Comparison of ENCODE assay signal across 9 cellular contexts in genomic region chr2:171320208-171320621, GRCh38.
DNase-seq lines count a peak whose midpoint lies in the region; ATAC-seq and TF ChIP-seq lines count a peak whose summit lies in the region.
"Had no signal": no experiment of that assay in that cellular context is flagged by ENCODE, and none has a peak within 500 bp of the region (broad histone marks: within the 10 kb centered on the region; RNA-seq: fewer than 3 reads in every experiment).

No MANE protein-coding gene starts in this region.

- ATAC-seq in activated CD4-positive, alpha-beta T cell treated with anti-CD3 and anti-CD28 coated beads for 36 hours, result no peak
- ATAC-seq in GM21515 (IDR thresholded peaks at IDR 0.05; ENCODE audit: unreplicated experiment) (peak; percentile 29), HG03439 (IDR thresholded peaks at IDR 0.05; ENCODE audit: unreplicated experiment) (peak; percentile 40), HG02588 (IDR thresholded peaks at IDR 0.05; ENCODE audit: unreplicated experiment) (no peak)

- no peak for TF ChIP-seq CTCF in endodermal cell (conservative IDR thresholded peaks at IDR 0.05)

- H3K9me3 ChIP-seq in endodermal cell (ENCODE audit: control insufficient read depth, low read length), result no peaks in the 10 kb centered on the region

- no peak overlapping the region for H3K27ac ChIP-seq in endodermal cell (ENCODE audit: low read depth, low read length)

- no peak overlapping the region for H3K4me3 ChIP-seq in endodermal cell (ENCODE audit: low read length)

- H3K4me1 Mint-ChIP-seq in activated CD4-positive, alpha-beta T cell treated with anti-CD3 and anti-CD28 coated beads for 36 hours, result peaks cover 67% of the 10 kb centered on the region
- H3K4me1 Mint-ChIP-seq in endodermal cell, result peaks cover 64% of the 10 kb centered on the region

- H3K27ac Mint-ChIP-seq in activated CD4-positive, alpha-beta T cell treated with anti-CD3 and anti-CD28 coated beads for 36 hours, result peak overlapping the region; percentile 98
- H3K27ac Mint-ChIP-seq in endodermal cell, result no peak overlapping the region

- CTCF ChIA-PET in activated CD4-positive, alpha-beta T cell treated with anti-CD3 and anti-CD28 coated beads for 36 hours (lab: Charles Lee), result interaction anchor here (0.6 to 4.2 kb wide), 7 partner anchors 10 to 114 kb away, joined by 3 to 21 read pairs (median 3); partner anchors contain the start of genes DCAF17 and METTL8

- no peaks in the 10 kb centered on the region for H3K36me3 ChIP-seq in endodermal cell (ENCODE audit: control insufficient read depth, insufficient read depth, low read length)

- no peaks in the 10 kb centered on the region for H3K27me3 Mint-ChIP-seq in activated CD4-positive, alpha-beta T cell treated with anti-CD3 and anti-CD28 coated beads for 36 hours
- peaks cover 46% of the 10 kb centered on the region for H3K27me3 Mint-ChIP-seq in endodermal cell (ENCODE audit: insufficient read depth)

- 65 to 90% methylated on average over 4 to 5 of the region's 5 CpGs for WGBS in endodermal cell (ENCODE audit: insufficient coverage in 1 of 2, insufficient read length in 1 of 2), 2 experiments

- POLR2A ChIA-PET in activated CD4-positive, alpha-beta T cell treated with anti-CD3 and anti-CD28 coated beads for 36 hours (lab: Charles Lee), result no interaction called here

- H3K9ac ChIP-seq in endodermal cell (ENCODE audit: extremely low read depth, low read length, poor library complexity, severe bottlenecking), result no peak overlapping the region

- peaks cover 34% of the 10 kb centered on the region for H3K27me3 ChIP-seq in endodermal cell (ENCODE audit: control insufficient read depth, insufficient read depth, low read length, poor library complexity, severe bottlenecking)

- peak overlapping the region; percentile 59 for H3K4me3 Mint-ChIP-seq in activated CD4-positive, alpha-beta T cell treated with anti-CD3 and anti-CD28 coated beads for 36 hours
- H3K4me3 Mint-ChIP-seq in endodermal cell, result no peak overlapping the region

- DNase-seq in activated CD4-positive, alpha-beta T cell treated with anti-CD3 and anti-CD28 coated beads for 36 hours, result no peak
- no peak for DNase-seq in activated CD4-positive, alpha-beta T cell treated with anti-CD3 and anti-CD28 coated beads for 48 hours
- peak; percentile 56 for DNase-seq in endodermal cell
- DNase-seq in germinal center (ENCODE audit: low spot score), result no peak
- DNase-seq in NCI-H524 treated with DMSO at 0.1 percent for 48 hours (lab: John Stamatoyannopoulos, UW), result no peak
- DNase-seq: NCI-H187 had no signal

- peaks cover 20% of the 10 kb centered on the region for H3K4me1 ChIP-seq in endodermal cell (ENCODE audit: control insufficient read depth, insufficient read depth, low read length)

- intact Hi-C loops in activated CD4-positive, alpha-beta T cell treated with anti-CD3 and anti-CD28 coated beads for 36 hours (cut with DNase I, micrococcal nuclease), result no loop called here

- no peaks in the 10 kb centered on the region for H3K9me3 Mint-ChIP-seq in activated CD4-positive, alpha-beta T cell treated with anti-CD3 and anti-CD28 coated beads for 36 hours (ENCODE audit: low read depth)
- H3K9me3 Mint-ChIP-seq in endodermal cell, result no peaks in the 10 kb centered on the region

- peaks cover 30% of the 10 kb centered on the region for H3K36me3 Mint-ChIP-seq in activated CD4-positive, alpha-beta T cell treated with anti-CD3 and anti-CD28 coated beads for 36 hours (ENCODE audit: low read depth)
- peaks cover 13% of the 10 kb centered on the region for H3K36me3 Mint-ChIP-seq in endodermal cell (ENCODE audit: low read depth)

Comparison
In these comparisons a context has a peak if more than half of its experiments do, and no peak if none do; other contexts are left out.
1. ATAC-seq: peak in GM21515 (single experiment) and HG03439 (single experiment); none in activated CD4-positive, alpha-beta T cell treated with anti-CD3 and anti-CD28 coated beads for 36 hours (single experiment) and HG02588 (single experiment).